ENCODE assay signal across 16 cellular contexts in genomic region chr9:87115790-87116189, GRCh38.
"Had no signal": no experiment of that assay in that cellular context is flagged by ENCODE, and none has a peak within 500 bp of the region (broad histone marks: within the 10 kb centered on the region; RNA-seq: fewer than 3 reads in every experiment).

No MANE protein-coding gene starts in this region.

- DNase-seq: activated B cell treated with CpG ODN at 0.5 μM for 24 hours; activated CD4-positive, alpha-beta T cell treated with anti-CD3 and anti-CD28 coated beads, Interleukin-2, amount 10 ng/mL, durations not matched to agents 24 days and 14 days; activated naive CD4-positive, alpha-beta T cell treated with anti-CD3 and anti-CD28 coated beads, Interleukin-2, amount 10 ng/mL, durations not matched to agents 7 days and 5 days; adrenal gland; body of pancreas; erythroblast; foreskin keratinocyte; islet precursor cell; left lung; mesenchymal stem cell; nephron progenitor cell; stomach; transverse colon had no signal

- H3K4me3 ChIP-seq: adrenal gland, body of pancreas, heart right ventricle, left lung, skin epidermis, stomach, transverse colon had no signal

- H3K4me1 ChIP-seq: left lung had no signal

- H3K36me3 ChIP-seq: adrenal gland, heart right ventricle, left lung, stomach, transverse colon had no signal

- H3K27me3 ChIP-seq: adrenal gland, body of pancreas, foreskin keratinocyte, heart right ventricle, left lung, stomach, transverse colon had no signal

- ATAC-seq: activated T-helper 17 cell treated with anti-CD3 and anti-CD28 coated beads, Interleukin-2, amount 50 U/mL, for 72 hours; body of pancreas; foreskin keratinocyte; left lung had no signal

- H3K27ac ChIP-seq: body of pancreas, foreskin keratinocyte had no signal

- H3K9me3 ChIP-seq: adrenal gland, body of pancreas, transverse colon had no signal
